ENCODE assay signal across 10 cellular contexts in the genomic region with DNA sequence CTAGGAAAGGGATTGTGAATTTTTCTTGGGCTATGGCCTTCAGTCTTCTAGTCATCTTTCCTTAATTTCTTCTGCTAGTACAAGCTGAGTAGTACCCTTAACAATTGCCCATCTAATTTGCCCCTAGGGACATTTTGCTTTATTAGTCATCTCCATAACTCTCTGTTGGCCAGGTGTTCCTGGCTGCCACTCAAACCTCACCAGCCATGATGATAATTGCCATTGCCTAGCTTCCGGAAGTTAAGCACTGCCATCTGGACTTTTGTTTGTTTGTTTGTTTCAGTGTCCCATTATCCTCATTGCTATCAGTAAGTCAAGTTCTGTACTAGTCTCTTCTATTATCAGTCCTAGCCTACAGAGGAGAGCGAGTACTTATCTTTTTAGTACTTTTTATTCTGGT. TPM values are rescaled to one million over a fixed set of nuclear protein-coding genes. Genes with fewer than 3 reads are reported as not detected.
DNase-seq lines count a peak whose midpoint lies in the region; ATAC-seq and TF ChIP-seq lines count a peak whose summit lies in the region.
"Had no signal": no experiment of that assay in that cellular context is flagged by ENCODE, and none has a peak within 500 bp of the region (broad histone marks: within the 10 kb centered on the region; RNA-seq: fewer than 3 reads in every experiment).

No MANE protein-coding gene starts in this region.

- TF ChIP-seq EP300 in transverse colon (IDR thresholded peaks at IDR 0.05; ENCODE audit: low read depth) (no peak), gastroesophageal sphincter (IDR thresholded peaks at IDR 0.05) (no peak)

- ATAC-seq in gastroesophageal sphincter (no peak), GM21737 (IDR thresholded peaks at IDR 0.05; ENCODE audit: unreplicated experiment) (no peak)

- POLR2A ChIA-PET in activated CD4-positive, alpha-beta memory T cell treated with anti-CD3 and anti-CD28 coated beads, Interleukin-2, amount 10 ng/mL, durations not matched to agents 7 days and 5 days (lab: Charles Lee) = no interaction called here

- H3K4me3 Mint-ChIP-seq in activated CD4-positive, alpha-beta memory T cell treated with anti-CD3 and anti-CD28 coated beads, Interleukin-2, amount 10 ng/mL, durations not matched to agents 7 days and 5 days = no peak overlapping the region
- H3K4me3 Mint-ChIP-seq: activated naive CD8-positive, alpha-beta T cell had no signal

- H3K9me3 ChIP-seq in transverse colon = no peaks in the 10 kb centered on the region
- no peaks in the 10 kb centered on the region for H3K9me3 ChIP-seq in WERI-Rb-1 (ENCODE audit: severe bottlenecking)
- no peaks in the 10 kb centered on the region for H3K9me3 ChIP-seq in gastroesophageal sphincter

- no peaks in the 10 kb centered on the region for H3K4me1 ChIP-seq in transverse colon
- H3K4me1 ChIP-seq in gastroesophageal sphincter = no peaks in the 10 kb centered on the region

- no peak for TF ChIP-seq CTCF in transverse colon (IDR thresholded peaks at IDR 0.05)
- no peak for TF ChIP-seq CTCF in WERI-Rb-1 (IDR thresholded peaks at IDR 0.05; ENCODE audit: low read depth, low read length)
- TF ChIP-seq CTCF in gastroesophageal sphincter (IDR thresholded peaks at IDR 0.05) = no peak

- no peaks in the 10 kb centered on the region for H3K4me1 Mint-ChIP-seq in activated CD4-positive, alpha-beta memory T cell treated with anti-CD3 and anti-CD28 coated beads, Interleukin-2, amount 10 ng/mL, durations not matched to agents 7 days and 5 days

- in situ Hi-C loops in transverse colon (cut with MboI; ENCODE audit: low pct_ligation_motif_present in 1 of 4, low pct_unique_long_range_greater_than_20kb in 1 of 4, low sequenced_read_pairs in 3 of 4) = no loop called here

- H3K36me3 ChIP-seq in transverse colon = no peaks in the 10 kb centered on the region
- H3K36me3 ChIP-seq in WERI-Rb-1 = no peaks in the 10 kb centered on the region
- H3K36me3 ChIP-seq in gastroesophageal sphincter = no peaks in the 10 kb centered on the region

- no peaks in the 10 kb centered on the region for H3K27me3 Mint-ChIP-seq in activated CD4-positive, alpha-beta memory T cell treated with anti-CD3 and anti-CD28 coated beads, Interleukin-2, amount 10 ng/mL, durations not matched to agents 7 days and 5 days
- H3K27me3 Mint-ChIP-seq: activated naive CD8-positive, alpha-beta T cell had no signal

- intact Hi-C loops in transverse colon (cut with DNase I; ENCODE audit: low total_unique reads) = no loop called here

- no peak overlapping the region for H3K27ac Mint-ChIP-seq in activated CD4-positive, alpha-beta memory T cell treated with anti-CD3 and anti-CD28 coated beads, Interleukin-2, amount 10 ng/mL, durations not matched to agents 7 days and 5 days
- H3K27ac Mint-ChIP-seq: activated naive CD8-positive, alpha-beta T cell had no signal

- H3K36me3 Mint-ChIP-seq in activated CD4-positive, alpha-beta memory T cell treated with anti-CD3 and anti-CD28 coated beads, Interleukin-2, amount 10 ng/mL, durations not matched to agents 7 days and 5 days (ENCODE audit: low read depth) = peaks cover 3% of the 10 kb centered on the region

- WGBS in transverse colon (ENCODE audit: low coverage in 1 of 2), 2 donors = 43 to 63% methylated on average over 2 of the region's 2 CpGs
- WGBS in gastroesophageal sphincter (ENCODE audit: low coverage in 1 of 2), 2 donors = 64 to 100% methylated on average over 1 to 2 of the region's 2 CpGs

- CTCF ChIA-PET in activated CD4-positive, alpha-beta memory T cell treated with anti-CD3 and anti-CD28 coated beads, Interleukin-2, amount 10 ng/mL, durations not matched to agents 7 days and 5 days (lab: Charles Lee) = no interaction called here

- no peaks in the 10 kb centered on the region for H3K27me3 ChIP-seq in transverse colon
- no peaks in the 10 kb centered on the region for H3K27me3 ChIP-seq in WERI-Rb-1 (ENCODE audit: insufficient read depth, low read depth, severe bottlenecking)
- H3K27me3 ChIP-seq in gastroesophageal sphincter = no peaks in the 10 kb centered on the region
- H3K27me3 ChIP-seq: dorsolateral prefrontal cortex had no signal

- DNase-seq in LHCN-M2 (ENCODE audit: low read depth) = peak; percentile 91
- DNase-seq in NCI-H2171 (lab: John Stamatoyannopoulos, UW) = peak; percentile 92
- peak; percentile 83 for DNase-seq in SW480 (ENCODE audit: low spot score)
- peak; percentile 11 for DNase-seq in transverse colon
- DNase-seq in WERI-Rb-1 = no peak
- no peak for DNase-seq in activated CD4-positive, alpha-beta memory T cell treated with anti-CD3 and anti-CD28 coated beads, Interleukin-2, amount 10 ng/mL, durations not matched to agents 7 days and 5 days
- DNase-seq: dorsolateral prefrontal cortex had no signal

- H3K4me3 ChIP-seq in transverse colon = no peak overlapping the region
- H3K4me3 ChIP-seq in WERI-Rb-1 (ENCODE audit: low read depth, low read length) = no peak overlapping the region
- H3K4me3 ChIP-seq in gastroesophageal sphincter = no peak overlapping the region
- H3K4me3 ChIP-seq: dorsolateral prefrontal cortex had no signal

- TF ChIP-seq POLR2A in transverse colon (IDR thresholded peaks at IDR 0.05) (no peak), gastroesophageal sphincter (IDR thresholded peaks at IDR 0.05) (no peak)

- H3K27ac ChIP-seq in transverse colon = peak overlapping the region in 1 of 4 donors; percentile 33
- H3K27ac ChIP-seq in WERI-Rb-1 = no peak overlapping the region
- H3K27ac ChIP-seq in gastroesophageal sphincter = no peak overlapping the region
- H3K27ac ChIP-seq: dorsolateral prefrontal cortex had no signal

- no peaks in the 10 kb centered on the region for H3K9me3 Mint-ChIP-seq in activated CD4-positive, alpha-beta memory T cell treated with anti-CD3 and anti-CD28 coated beads, Interleukin-2, amount 10 ng/mL, durations not matched to agents 7 days and 5 days

RNA-seq across cellular contexts. Expression of a gene that starts 36.6 kb away (rescaled TPM):
- 83.4 and 104 TPM in 2 replicates for total RNA-seq in LHCN-M2 (2014; rRNA removed)
- 62.0 TPM for polyA plus RNA-seq in LHCN-M2 (2012)
- total RNA-seq in transverse colon = 100 to 1,000 TPM in 1 of 4 donors, 10 to 100 TPM in 2, 1 to 10 TPM in 1; 4.0 to 157 (median 42.3) TPM
- total RNA-seq in activated CD4-positive, alpha-beta memory T cell treated with anti-CD3 and anti-CD28 coated beads, Interleukin-2, amount 10 ng/mL, durations not matched to agents 7 days and 5 days = 10 to 100 TPM; 54.7 to 61.3 TPM
- 10 to 100 TPM; 47.9 to 60.0 (median 52.0) TPM for total RNA-seq in gastroesophageal sphincter

RNA-seq across cellular contexts. Expression of a gene that starts 43.4 kb away (rescaled TPM):
- total RNA-seq in LHCN-M2 (2014; rRNA removed) (0.77 and 1.2 TPM in 2 replicates), transverse colon (10 to 100 TPM in 3 of 4 donors, 1 to 10 TPM in 1; 9.6 to 25.8 (median 12.5) TPM), gastroesophageal sphincter (1 to 10 TPM; 2.9 to 8.4 (median 6.9) TPM)
- polyA plus RNA-seq in LHCN-M2 (2012) = 0.69 TPM
- 10 to 100 TPM; 49.2 to 52.1 TPM for total RNA-seq in activated CD4-positive, alpha-beta memory T cell treated with anti-CD3 and anti-CD28 coated beads, Interleukin-2, amount 10 ng/mL, durations not matched to agents 7 days and 5 days

Comparison
In these comparisons a context has a peak if more than half of its experiments do, and no peak if none do; other contexts are left out.
1. DNase-seq: peak in LHCN-M2 (single experiment), NCI-H2171 (single experiment), SW480 (single experiment) and transverse colon (single experiment); none in WERI-Rb-1 (single experiment) and activated CD4-positive, alpha-beta memory T cell treated with anti-CD3 and anti-CD28 coated beads, Interleukin-2, amount 10 ng/mL, durations not matched to agents 7 days and 5 days (single experiment).